ENCODE assay signal across 8 cellular contexts in genomic region chr1:28648493-28649238, GRCh38. TPM values are rescaled to one million over a fixed set of nuclear protein-coding genes. Genes with fewer than 3 reads are reported as not detected.
DNase-seq lines count a peak whose midpoint lies in the region; TF ChIP-seq lines count a peak whose summit lies in the region.

RNU11 (plus strand) TSS chr1:28648600.

- in situ Hi-C loops in SK-MEL-5 (cut with HindIII; ENCODE audit: low pct_unique_long_range_greater_than_20kb, low sequenced_read_pairs), result no loop called here

- H3K36me3 Mint-ChIP-seq in HFFc6 (ENCODE audit: low read depth), result no peaks in the 10 kb centered on the region
- H3K36me3 Mint-ChIP-seq in activated naive CD4-positive, alpha-beta T cell treated with anti-CD3 and anti-CD28 coated beads, Interleukin-2, amount 50 U/mL, for 24 hours, result no peaks in the 10 kb centered on the region

- peaks cover 4% of the 10 kb centered on the region for H3K27me3 Mint-ChIP-seq in HFFc6 (ENCODE audit: insufficient read depth)
- no peaks in the 10 kb centered on the region for H3K27me3 Mint-ChIP-seq in activated naive CD4-positive, alpha-beta T cell treated with anti-CD3 and anti-CD28 coated beads, Interleukin-2, amount 50 U/mL, for 24 hours

- DNase-seq in GM10248 (ENCODE audit: extremely low spot score), result peak; percentile 76
- DNase-seq in HFFc6, result peak; percentile 100
- peak; percentile 99 for DNase-seq in NAMALWA (ENCODE audit: low spot score)
- DNase-seq in SK-MEL-5 (ENCODE audit: low read depth, low spot score), result peak; percentile 97
- DNase-seq in glomerular endothelial cell (ENCODE audit: extremely low read depth, low read depth, low spot score), result peak; percentile 98
- DNase-seq in occipital lobe (lab: John Stamatoyannopoulos, UW), result peak; percentile 77

- CTCF ChIA-PET in GM10248 (lab: Yijun Ruan, JAX), result interaction anchor here (1.0 to 2.0 kb wide), 4 partner anchors 8 to 228 kb away, joined by 3 to 6 read pairs (median 4); partner anchors contain the start of gene YTHDF2

- no peaks in the 10 kb centered on the region for H3K9me3 Mint-ChIP-seq in HFFc6
- H3K9me3 Mint-ChIP-seq in activated naive CD4-positive, alpha-beta T cell treated with anti-CD3 and anti-CD28 coated beads, Interleukin-2, amount 50 U/mL, for 24 hours, result no peaks in the 10 kb centered on the region

- H3K4me1 Mint-ChIP-seq in HFFc6 (ENCODE audit: low read depth), result peaks cover 26% of the 10 kb centered on the region
- H3K4me1 Mint-ChIP-seq in activated naive CD4-positive, alpha-beta T cell treated with anti-CD3 and anti-CD28 coated beads, Interleukin-2, amount 50 U/mL, for 24 hours, result peaks cover 24% of the 10 kb centered on the region

- peak within 1 kb of the TSS; percentile 97 for H3K27ac ChIP-seq in temporal lobe (ENCODE audit: low read depth, low read length)

- H3K27ac Mint-ChIP-seq in HFFc6, result peak within 1 kb of the TSS; percentile 99
- H3K27ac Mint-ChIP-seq in activated naive CD4-positive, alpha-beta T cell treated with anti-CD3 and anti-CD28 coated beads, Interleukin-2, amount 50 U/mL, for 24 hours, result peak within 1 kb of the TSS; percentile 95

- POLR2A ChIA-PET in GM10248 (lab: Yijun Ruan, JAX), result interaction anchor here (0.5 to 2.4 kb wide), 40 partner anchors 8 to 1494 kb away, joined by 3 to 39 read pairs (median 4); partner anchors contain the start of genes GMEB1, RCC1, SLC9A1 and STX12

- peak within 1 kb of the TSS; percentile 90 for H3K4me3 Mint-ChIP-seq in HFFc6
- peak within 1 kb of the TSS; percentile 89 for H3K4me3 Mint-ChIP-seq in activated naive CD4-positive, alpha-beta T cell treated with anti-CD3 and anti-CD28 coated beads, Interleukin-2, amount 50 U/mL, for 24 hours

- TF ChIP-seq CTCF in GM10248 (IDR thresholded peaks at IDR 0.05; ENCODE audit: control extremely low read depth, extremely low read depth, low read depth, missing control alignments) (no peak), HFFc6 (IDR thresholded peaks at IDR 0.05) (no peak; the same call in 1 of the 2 replicates)

RNA-seq across cellular contexts. Expression of gene RNU11, which starts in this region (rescaled TPM):
- not detected for total RNA-seq in HFFc6 (2021; fragmentation: NEBNext Ultra II Directional; extraction: Animal tissue kit (Norgen Biotek cat#: 25700))
- not detected in 2 replicates for total RNA-seq in SK-MEL-5 (2014; rRNA removed; shearing (Covaris generic))
- polyA plus RNA-seq in SK-MEL-5 (2015; cell fraction: cytosol; rRNA removed), result not detected in 2 replicates
- not detected in 2 replicates for polyA plus RNA-seq in SK-MEL-5 (2015; cell fraction: nucleus; rRNA removed)
- total RNA-seq in glomerular endothelial cell (not detected in 2 replicates), occipital lobe (not detected), temporal lobe (not detected)

Comparison
In these comparisons a context has a peak if more than half of its experiments do, and no peak if none do; other contexts are left out.
1. Peak in every context shown above with its lines: DNase-seq and H3K27ac ChIP-seq.
2. Peak in DNase-seq in HFFc6; RNA of the gene not detected or under 1 TPM.
3. Peak in DNase-seq in SK-MEL-5; RNA of the gene not detected or under 1 TPM.
4. Peak in DNase-seq in glomerular endothelial cell; RNA of the gene not detected or under 1 TPM.
5. Peak in DNase-seq in occipital lobe; RNA of the gene not detected or under 1 TPM.